Comparison of ENCODE assay signal across 11 cellular contexts in the genomic region with DNA sequence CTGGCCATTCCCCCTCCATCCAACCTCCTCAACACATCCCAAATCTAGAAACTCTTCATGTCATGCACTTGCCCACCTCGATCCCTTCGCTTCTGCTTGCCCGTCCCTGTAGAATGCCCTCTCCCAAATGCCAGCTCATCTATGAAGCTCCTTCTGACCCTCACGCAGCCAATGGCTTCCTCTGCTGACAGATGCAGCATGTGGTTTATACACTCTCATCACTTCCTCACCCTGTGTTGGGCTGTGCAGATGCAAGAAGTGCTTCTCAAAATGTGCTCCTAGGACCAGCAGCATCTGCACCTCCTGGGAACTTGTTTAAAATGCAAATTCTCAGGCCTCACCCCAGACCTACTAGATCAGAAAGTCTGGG. TPM values are rescaled to one million over a fixed set of nuclear protein-coding genes. Genes with fewer than 3 reads are reported as not detected.
DNase-seq lines count a peak whose midpoint lies in the region; ATAC-seq and TF ChIP-seq lines count a peak whose summit lies in the region.
"Had no signal": no experiment of that assay in that cellular context is flagged by ENCODE, and none has a peak within 500 bp of the region (broad histone marks: within the 10 kb centered on the region; RNA-seq: fewer than 3 reads in every experiment).

No MANE protein-coding gene starts in this region.

- no peak overlapping the region for H4K91ac ChIP-seq in IMR-90 (ENCODE audit: insufficient read depth, low read depth, low read length)

- H3K14ac ChIP-seq in IMR-90 (replicated peaks; ENCODE audit: low read depth, low read length), result no peak overlapping the region

- no peaks in the 10 kb centered on the region for H3K27me3 ChIP-seq in left ventricle myocardium inferior (ENCODE audit: low read depth)
- H3K27me3 ChIP-seq in IMR-90 (ENCODE audit: control insufficient read depth, insufficient read depth, low read length), result peaks cover 24% of the 10 kb centered on the region
- no peaks in the 10 kb centered on the region for H3K27me3 ChIP-seq in tibial artery
- no peaks in the 10 kb centered on the region for H3K27me3 ChIP-seq in transverse colon
- H3K27me3 ChIP-seq: testis had no signal

- peaks cover 76% of the 10 kb centered on the region for H3K4me1 ChIP-seq in left ventricle myocardium inferior
- H3K4me1 ChIP-seq in IMR-90 (ENCODE audit: control insufficient read depth, insufficient read depth, low read length), result peaks cover 20% of the 10 kb centered on the region
- H3K4me1 ChIP-seq in tibial artery, result peaks cover 0 to 58% (median 43%) of the 10 kb centered on the region in 4 donors
- H3K4me1 ChIP-seq in transverse colon, result peaks cover 4 to 18% (median 11%) of the 10 kb centered on the region in 4 donors
- H3K4me1 ChIP-seq: testis had no signal

- no TSS peak for BruUV-seq in IMR-90 (replicated peaks; lab: Mats Ljungman, UMichigan)

- TF ChIP-seq EP300 in transverse colon (IDR thresholded peaks at IDR 0.05; ENCODE audit: low read depth), result no peak

- no peak overlapping the region for H2BK20ac ChIP-seq in IMR-90 (ENCODE audit: low read depth, low read length)

- TF ChIP-seq CTCF in left ventricle myocardium inferior (IDR thresholded peaks at IDR 0.05; ENCODE audit: borderline replicate concordance), result no peak
- TF ChIP-seq CTCF in IMR-90 (conservative IDR thresholded peaks at IDR 0.05; ENCODE audit: low read depth, low read length), result no peak
- no peak for TF ChIP-seq CTCF in tibial artery (IDR thresholded peaks at IDR 0.05)
- TF ChIP-seq CTCF in transverse colon (IDR thresholded peaks at IDR 0.05), result no peak

- DNase-seq in left ventricle myocardium inferior, result no peak
- no peak for DNase-seq in Right ventricle myocardium superior
- peak; percentile 10 for DNase-seq in IMR-90
- peak; percentile 29 for DNase-seq in amniotic epithelial cell (ENCODE audit: low read depth)
- no peak for DNase-seq in tibial artery
- no peak for DNase-seq in SW480 (ENCODE audit: low spot score)
- DNase-seq in transverse colon, result no peak
- DNase-seq in RKO (ENCODE audit: low spot score), result no peak
- DNase-seq: activated naive CD4-positive, alpha-beta T cell had no signal

- H3K9me3 ChIP-seq in left ventricle myocardium inferior (replicated peaks) (no peaks in the 10 kb centered on the region), IMR-90 (ENCODE audit: control insufficient read depth, insufficient read depth, low read length) (no peaks in the 10 kb centered on the region), tibial artery (no peaks in the 10 kb centered on the region), transverse colon (no peaks in the 10 kb centered on the region)
- H3K9me3 ChIP-seq: testis had no signal

- no peaks in the 10 kb centered on the region for H3K9me1 ChIP-seq in IMR-90 (ENCODE audit: insufficient read depth, low read length)

- CTCF ChIA-PET in IMR-90 (lab: Yijun Ruan, JAX), result no interaction called here

- no peaks in the 10 kb centered on the region for H4K20me1 ChIP-seq in IMR-90 (ENCODE audit: insufficient read depth, low read length)

- H2AFZ ChIP-seq in IMR-90 (replicated peaks; ENCODE audit: low read length, poor library complexity), result no peak overlapping the region

- H2BK120ac ChIP-seq in IMR-90 (ENCODE audit: low read depth, low read length), result no peak overlapping the region

- no CpG with 5 or more reads among the region's 4 CpGs for WGBS in IMR-90 (ENCODE audit: extremely low coverage in 2 of 2, insufficient read length in 1 of 2), 2 experiments
- WGBS in transverse colon (ENCODE audit: low coverage in 1 of 2), 2 donors, result 60 to 63% methylated on average over 4 of the region's 4 CpGs

- no peak overlapping the region for H3K56ac ChIP-seq in IMR-90 (ENCODE audit: extremely low read depth, insufficient read depth, low read length)

- peak overlapping the region; percentile 92 for H3K27ac ChIP-seq in left ventricle myocardium inferior (replicated peaks)
- H3K27ac ChIP-seq in IMR-90 (ENCODE audit: insufficient read depth, low read length), result no peak overlapping the region
- peak overlapping the region; percentile 16 to 67 for H3K27ac ChIP-seq in tibial artery
- peak overlapping the region in 2 of 4 donors; percentile 73 for H3K27ac ChIP-seq in transverse colon
- H3K27ac ChIP-seq: testis had no signal

- no peak overlapping the region for H3K4me2 ChIP-seq in IMR-90 (ENCODE audit: low read depth, low read length)

- no peak overlapping the region for H2BK15ac ChIP-seq in IMR-90 (ENCODE audit: low read depth, low read length)

- H3K36me3 ChIP-seq in left ventricle myocardium inferior, result no peaks in the 10 kb centered on the region
- H3K36me3 ChIP-seq in IMR-90 (ENCODE audit: control insufficient read depth, insufficient read depth, low read length), result no peaks in the 10 kb centered on the region
- no peaks in the 10 kb centered on the region for H3K36me3 ChIP-seq in tibial artery
- H3K36me3 ChIP-seq in transverse colon, result no peaks in the 10 kb centered on the region

- no peak for TF ChIP-seq RAD21 in IMR-90 (IDR thresholded peaks at IDR 0.05; ENCODE audit: low read length)

- H3K4me3 ChIP-seq in left ventricle myocardium inferior, result no peak overlapping the region
- no peak overlapping the region for H3K4me3 ChIP-seq in IMR-90 (ENCODE audit: insufficient read depth, low read depth, low read length)
- no peak overlapping the region for H3K4me3 ChIP-seq in tibial artery
- H3K4me3 ChIP-seq in transverse colon, result no peak overlapping the region
- H3K4me3 ChIP-seq: testis had no signal

- no peak overlapping the region for H3K9ac ChIP-seq in IMR-90 (ENCODE audit: low read depth, low read length)

- POLR2A ChIA-PET in IMR-90 (lab: Charles Lee; ENCODE audit: unreplicated experiment), result no interaction called here

- no peak overlapping the region for H4K8ac ChIP-seq in IMR-90 (ENCODE audit: low read depth in 2 of 2, low read length in 2 of 2)

- no peak overlapping the region for H2AK5ac ChIP-seq in IMR-90 (ENCODE audit: low read depth, low read length)

- no peak overlapping the region for H3K18ac ChIP-seq in IMR-90 (ENCODE audit: low read depth, low read length)

- no peak overlapping the region for H3K23ac ChIP-seq in IMR-90 (ENCODE audit: low read depth, low read length)

- dilution Hi-C loops in IMR-90 (cut with HindIII; ENCODE audit: low sequenced_read_pairs, unreplicated experiment), result no loop called here

- H4K5ac ChIP-seq in IMR-90 (ENCODE audit: low read depth, low read length), result no peak overlapping the region

- intact Hi-C loops in left ventricle myocardium inferior (cut with micrococcal nuclease) (no loop called here), Right ventricle myocardium superior (cut with DNase I) (no loop called here), IMR-90 (cut with micrococcal nuclease) (no loop called here), tibial artery (cut with DNase I; ENCODE audit: low total_unique reads) (no loop called here), transverse colon (cut with DNase I; ENCODE audit: low total_unique reads) (no loop called here)

- TF ChIP-seq POLR2A in IMR-90 (IDR thresholded peaks at IDR 0.05; ENCODE audit: low read depth, low read length) (no peak), transverse colon (IDR thresholded peaks at IDR 0.05) (no peak)

- no peak for ATAC-seq in Right ventricle myocardium superior (ENCODE audit: poor library complexity)
- ATAC-seq in IMR-90 (ENCODE audit: low read depth), result no peak

- H2BK5ac ChIP-seq in IMR-90 (ENCODE audit: low read depth, low read length, poor library complexity, severe bottlenecking), result no peak overlapping the region

- no peak overlapping the region for H3K4ac ChIP-seq in IMR-90 (ENCODE audit: low read depth, low read length)

- in situ Hi-C loops in IMR-90 (cut with MboI; ENCODE audit: low sequenced_read_pairs) (no loop called here), transverse colon (cut with MboI; ENCODE audit: low pct_ligation_motif_present in 1 of 4, low pct_unique_long_range_greater_than_20kb in 1 of 4, low sequenced_read_pairs in 3 of 4) (no loop called here)

- no peak overlapping the region for H2AK9ac ChIP-seq in IMR-90 (replicated peaks; ENCODE audit: low read depth, low read length, poor library complexity)

- H3K79me1 ChIP-seq in IMR-90 (ENCODE audit: low read depth in 1 of 2, low read length in 2 of 2), result no peaks in the 10 kb centered on the region

TF ChIP-seq in IMR-90, 13 proteins besides CTCF, POLR2A, EP300 and RAD21:
- TF ChIP-seq MAFK (IDR thresholded peaks at IDR 0.05; ENCODE audit: low read depth, low read length), result no peak
- TF ChIP-seq BHLHE40 (IDR thresholded peaks at IDR 0.05; ENCODE audit: low read depth, low read length), result no peak
- TF ChIP-seq, protein P1, sequence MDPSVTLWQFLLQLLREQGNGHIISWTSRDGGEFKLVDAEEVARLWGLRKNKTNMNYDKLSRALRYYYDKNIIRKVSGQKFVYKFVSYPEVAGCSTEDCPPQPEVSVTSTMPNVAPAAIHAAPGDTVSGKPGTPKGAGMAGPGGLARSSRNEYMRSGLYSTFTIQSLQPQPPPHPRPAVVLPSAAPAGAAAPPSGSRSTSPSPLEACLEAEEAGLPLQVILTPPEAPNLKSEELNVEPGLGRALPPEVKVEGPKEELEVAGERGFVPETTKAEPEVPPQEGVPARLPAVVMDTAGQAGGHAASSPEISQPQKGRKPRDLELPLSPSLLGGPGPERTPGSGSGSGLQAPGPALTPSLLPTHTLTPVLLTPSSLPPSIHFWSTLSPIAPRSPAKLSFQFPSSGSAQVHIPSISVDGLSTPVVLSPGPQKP (IDR thresholded peaks at IDR 0.05; ENCODE audit: borderline replicate concordance, low read depth, low read length), result no peak
- no peak for TF ChIP-seq SMC3 (IDR thresholded peaks at IDR 0.05; ENCODE audit: low read depth, low read length)
- TF ChIP-seq MXI1 (IDR thresholded peaks at IDR 0.05; ENCODE audit: borderline replicate concordance, low read depth, low read length), result no peak
- TF ChIP-seq FOS (IDR thresholded peaks at IDR 0.05; ENCODE audit: low read depth, low read length), result no peak

RNA-seq across cellular contexts. Expression of a gene that starts 51.7 kb away (rescaled TPM):
- 5.3 TPM for total RNA-seq in left ventricle myocardium inferior
- 2.1 TPM for total RNA-seq in Right ventricle myocardium superior
- not detected in 2 replicates for total RNA-seq in IMR-90 (2012; rRNA removed)
- not detected in 2 replicates for polyA plus RNA-seq in IMR-90 (2012; rRNA removed)
- not detected in 2 replicates for polyA plus RNA-seq in IMR-90 (2012; cell fraction: cytosol; rRNA removed)
- polyA plus RNA-seq in IMR-90 (2012; cell fraction: nucleus; rRNA removed; ENCODE audit: low replicate concordance), result not detected in 2 replicates
- total RNA-seq in transverse colon, result 1 to 10 TPM in 1 of 4 donors, under 1 TPM in 2, not detected in 1; 0.16 to 1.4 (median 0.27) TPM
- total RNA-seq: CD8-positive, alpha-beta T cell had no signal

Comparison
In these comparisons a context has a peak if more than half of its experiments do, and no peak if none do; other contexts are left out.
1. DNase-seq: peak in IMR-90 (single experiment) and amniotic epithelial cell (single experiment); none in left ventricle myocardium inferior (single experiment), Right ventricle myocardium superior (single experiment), tibial artery (0 of 2), SW480 (single experiment), transverse colon (single experiment) and RKO (single experiment).